28 cellular contexts compared by ENCODE assay signal in genomic region chr4:128255906-128256305, GRCh38.
"Had no signal": no experiment of that assay in that cellular context is flagged by ENCODE, and none has a peak within 500 bp of the region (broad histone marks: within the 10 kb centered on the region; RNA-seq: fewer than 3 reads in every experiment).

No MANE protein-coding gene starts in this region.

- H3K36me3 ChIP-seq: ascending aorta, breast epithelium, cardiac muscle cell, colonic mucosa, esophagus squamous epithelium had no signal

- ATAC-seq: activated CD4-positive, alpha-beta T cell treated with anti-CD3 and anti-CD28 coated beads for 36 hours; activated CD8-positive, alpha-beta memory T cell treated with anti-CD3 and anti-CD28 coated beads, Interleukin-2, amount 10 ng/mL, durations not matched to agents 7 days and 5 days; activated CD8-positive, alpha-beta T cell treated with anti-CD3 and anti-CD28 coated beads, Interleukin-2, amount 10 ng/mL, durations not matched to agents 7 days and 5 days; activated naive CD4-positive, alpha-beta T cell treated with anti-CD3 and anti-CD28 coated beads, Interleukin-2, amount 50 U/mL, for 72 hours; activated T-cell treated with anti-CD3 and anti-CD28 coated beads, Interleukin-2, amount 50 U/mL, for 72 hours; T-helper 17 cell had no signal

- FAIRE-seq: endometrium had no signal

- H3K27me3 ChIP-seq: ascending aorta, breast epithelium, cardiac muscle cell, colonic mucosa, esophagus squamous epithelium had no signal

- H3K27ac ChIP-seq: ascending aorta, breast epithelium, cardiac muscle cell, colonic mucosa, epithelial cell of prostate, esophagus squamous epithelium had no signal

- H3K4me3 ChIP-seq: ascending aorta, breast epithelium, cardiac muscle cell, colonic mucosa, esophagus squamous epithelium had no signal

- DNase-seq: activated CD4-positive, alpha-beta memory T cell treated with anti-CD3 and anti-CD28 coated beads for 36 hours; activated CD4-positive, alpha-beta T cell treated with anti-CD3 and anti-CD28 coated beads for 36 hours; activated CD4-positive, alpha-beta T cell treated with anti-CD3 and anti-CD28 coated beads, Interleukin-2, amount 10 ng/mL, durations not matched to agents 24 days and 14 days; activated CD4-positive, CD25-positive, alpha-beta regulatory T cell; activated CD4-positive, CD25-positive, alpha-beta regulatory T cell treated with anti-CD3 and anti-CD28 coated beads, Interleukin-2, amount 50 U/mL, for 72 hours; activated CD8-positive, alpha-beta memory T cell treated with anti-CD3 and anti-CD28 coated beads, Interleukin-2, amount 10 ng/mL, durations not matched to agents 7 days and 5 days; activated CD8-positive, alpha-beta memory T cell treated with anti-CD3 and anti-CD28 coated beads, Interleukin-2, amount 50 U/mL, for 4 hours; activated CD8-positive, alpha-beta T cell treated with anti-CD3 and anti-CD28 coated beads, Interleukin-2, amount 10 ng/mL, durations not matched to agents 7 days and 5 days; activated gamma-delta T cell; activated naive CD4-positive, alpha-beta T cell; activated naive CD4-positive, alpha-beta T cell treated with anti-CD3 and anti-CD28 coated beads, Interleukin-2, amount 10 ng/mL, durations not matched to agents 7 days and 5 days; activated naive CD8-positive, alpha-beta T cell treated with anti-CD3 and anti-CD28 coated beads, Interleukin-2, amount 10 ng/mL, durations not matched to agents 7 days and 5 days; activated T-cell treated with anti-CD3 and anti-CD28 coated beads, Interleukin-2, amount 50 U/mL, for 24 hours; activated T-cell treated with anti-CD3 and anti-CD28 coated beads, Interleukin-2, amount 50 U/mL, for 72 hours; central memory CD4-positive, alpha-beta T cell; cerebellar nuclear complex; colonic mucosa; effector CD8-positive, alpha-beta T cell; esophagus squamous epithelium; head of caudate nucleus; T-helper 17 cell; T1000 had no signal

- H3K9me3 ChIP-seq: ascending aorta, breast epithelium, colonic mucosa, esophagus squamous epithelium had no signal

- H3K4me1 ChIP-seq: ascending aorta, breast epithelium, colonic mucosa, esophagus squamous epithelium had no signal
